ENCODE assay signal across 8 cellular contexts in the genomic region with DNA sequence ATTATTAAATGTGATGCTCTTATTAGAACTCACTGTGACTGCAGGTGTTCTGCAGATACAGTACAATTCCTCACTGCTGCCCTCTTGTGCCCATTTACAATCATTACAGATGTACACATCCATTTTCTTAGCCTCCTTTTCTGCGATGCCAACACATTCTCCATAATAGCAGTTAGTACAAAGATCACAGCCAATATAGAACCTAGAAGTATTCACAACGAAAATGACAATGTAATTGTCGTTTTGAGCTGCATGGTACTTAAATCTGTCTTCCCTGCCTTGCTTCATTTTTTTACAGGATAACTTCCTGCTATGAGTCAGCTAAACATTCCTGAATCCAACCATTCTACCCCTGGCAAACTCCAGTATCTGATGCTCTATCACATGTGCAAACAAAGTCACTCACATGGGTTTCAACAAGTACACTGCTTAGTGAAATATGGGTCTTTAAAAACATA. TPM values are rescaled to one million over a fixed set of nuclear protein-coding genes. Genes with fewer than 3 reads are reported as not detected.
A peak's percentile ranks its signal among the peaks of the same experiment; 100 is the strongest.
DNase-seq lines count a peak whose midpoint lies in the region; ATAC-seq and TF ChIP-seq lines count a peak whose summit lies in the region.
"Not testable (repeated sequence)": the region's sequence is repeated elsewhere in the genome, so short reads cannot be mapped to it uniquely, and the experiment has no call there.

No MANE protein-coding gene starts in this region.

- H3K27me3 Mint-ChIP-seq in MCF 10A (ENCODE audit: insufficient read depth, unreplicated experiment); osteocyte (ENCODE audit: unreplicated experiment): not testable (repeated sequence)

- H3K9me3 ChIP-seq in WERI-Rb-1 (ENCODE audit: severe bottlenecking); thyroid gland: not testable (repeated sequence)

- CTCF ChIA-PET in MCF 10A (lab: Yijun Ruan, JAX), result interaction anchor here (0.6 to 2.2 kb wide), 21 partner anchors 9 to 859 kb away, joined by 3 to 16 read pairs (median 3); no protein-coding TSS in a partner anchor

- H3K4me1 ChIP-seq in thyroid gland, result not testable (repeated sequence)

- H3K27me3 ChIP-seq in WERI-Rb-1 (ENCODE audit: insufficient read depth, low read depth, severe bottlenecking); thyroid gland: not testable (repeated sequence)

- H3K27ac ChIP-seq in WERI-Rb-1, thyroid gland: not testable (repeated sequence)

- not testable (repeated sequence) for H3K36me3 ChIP-seq in WERI-Rb-1, thyroid gland

- H3K27ac Mint-ChIP-seq in MCF 10A (ENCODE audit: low read depth, unreplicated experiment), result not testable (repeated sequence)
- peak overlapping the region; percentile 4 for H3K27ac Mint-ChIP-seq in osteocyte (ENCODE audit: unreplicated experiment)

- not testable (repeated sequence) for BruUV-seq in MCF 10A (replicated peaks; lab: Mats Ljungman, UMichigan)

- ATAC-seq in left ventricle myocardium superior, result peak; percentile 74

- POLR2A ChIA-PET in MCF 10A (lab: Yijun Ruan, JAX), result interaction anchor here (0.5 to 1.2 kb wide), 8 partner anchors 10 to 705 kb away, joined by 3 to 5 read pairs (median 3); partner anchors contain the start of gene KANSL1

- TF ChIP-seq CTCF in WERI-Rb-1 (IDR thresholded peaks at IDR 0.05; ENCODE audit: low read depth, low read length) (peak; percentile 71), MCF 10A (IDR thresholded peaks at IDR 0.05; ENCODE audit: unreplicated experiment) (peak; percentile 83), osteocyte (IDR thresholded peaks at IDR 0.05) (peak; percentile 89), thyroid gland (IDR thresholded peaks at IDR 0.05) (peak; percentile 54 to 82 (median 72))

- not testable (repeated sequence) for H3K9me3 Mint-ChIP-seq in MCF 10A (ENCODE audit: unreplicated experiment); osteocyte (ENCODE audit: unreplicated experiment)

- intact Hi-C loops in MCF 10A (cut with micrococcal nuclease), result loop anchor here (1.0 kb wide), 1 partner anchor 19 kb away; no protein-coding TSS in a partner anchor
- intact Hi-C loops in left ventricle myocardium superior (cut with micrococcal nuclease), result not testable (repeated sequence)
- intact Hi-C loops in thyroid gland (cut with DNase I), result loop anchor here (10.0 kb wide), 1 partner anchor 282 kb away; no protein-coding TSS in a partner anchor

- not testable (repeated sequence) for H3K36me3 Mint-ChIP-seq in MCF 10A (ENCODE audit: insufficient read depth, unreplicated experiment); osteocyte (ENCODE audit: unreplicated experiment)

- H3K4me3 ChIP-seq in WERI-Rb-1 (ENCODE audit: low read depth, low read length); thyroid gland (replicated peaks in 1 of 3): not testable (repeated sequence)

- not testable (repeated sequence) for TF ChIP-seq POLR2A in thyroid gland (IDR thresholded peaks at IDR 0.05)

- WGBS in thyroid gland, 2 donors, result 1% methylated on average over 3 of the region's 3 CpGs

- DNase-seq in Daoy (ENCODE audit: low read depth), result peak; percentile 73
- DNase-seq in LHCN-M2 (ENCODE audit: low read depth), result peak; percentile 51
- peak; percentile 60 for DNase-seq in NCI-H82 treated with DMSO at 0.1 percent for 48 hours (lab: John Stamatoyannopoulos, UW; ENCODE audit: unreplicated experiment)
- DNase-seq in WERI-Rb-1, result peak; percentile 73
- DNase-seq in MCF 10A (ENCODE audit: unreplicated experiment), result peak; percentile 85
- not testable (repeated sequence) for DNase-seq in left ventricle myocardium superior; osteocyte (ENCODE audit: extremely low spot score, unreplicated experiment)
- peak; percentile 27 to 47 for DNase-seq in thyroid gland

- H3K4me1 Mint-ChIP-seq in MCF 10A (ENCODE audit: insufficient read depth, unreplicated experiment), result peaks cover 12% of the 10 kb centered on the region
- H3K4me1 Mint-ChIP-seq in osteocyte (ENCODE audit: unreplicated experiment), result not testable (repeated sequence)

- H3K4me3 Mint-ChIP-seq in MCF 10A (ENCODE audit: unreplicated experiment); osteocyte (ENCODE audit: unreplicated experiment): not testable (repeated sequence)

RNA-seq across cellular contexts. Expression of gene LRRC37A, which starts 8.1 kb away (rescaled TPM):
- total RNA-seq in Daoy (2014; rRNA removed; shearing (Covaris generic)), result 0.11 and 0.86 TPM in 2 replicates
- 0.34 and 0.64 TPM in 2 replicates for total RNA-seq in LHCN-M2 (2014; rRNA removed)
- 0.70 TPM for polyA plus RNA-seq in LHCN-M2 (2012)
- 1.7 and 1.8 TPM in 2 replicates for total RNA-seq in MCF 10A (2022)
- 1.5 TPM for total RNA-seq in left ventricle myocardium superior
- total RNA-seq in osteocyte, result 3.5 and 4.1 TPM in 2 replicates
- 1 to 10 TPM; 1.2 to 2.7 (median 2.4) TPM for total RNA-seq in thyroid gland
